In genomic region chr6:66096679-66097078, GRCh38 we compare ENCODE assay signal across 29 cellular contexts.
"Had no signal": no experiment of that assay in that cellular context is flagged by ENCODE, and none has a peak within 500 bp of the region (broad histone marks: within the 10 kb centered on the region; RNA-seq: fewer than 3 reads in every experiment).

No MANE protein-coding gene starts in this region.

- ATAC-seq: activated CD8-positive, alpha-beta memory T cell treated with anti-CD3 and anti-CD28 coated beads, Interleukin-2, amount 10 ng/mL, durations not matched to agents 7 days and 5 days; Panc1 had no signal

- DNase-seq: activated CD4-positive, alpha-beta memory T cell treated with anti-CD3 and anti-CD28 coated beads, Interleukin-2, amount 10 ng/mL, durations not matched to agents 7 days and 5 days; activated CD4-positive, alpha-beta T cell treated with anti-CD3 and anti-CD28 coated beads for 1 hour; activated CD4-positive, alpha-beta T cell treated with anti-CD3 and anti-CD28 coated beads for 48 hours; activated CD4-positive, CD25-positive, alpha-beta regulatory T cell; activated CD8-positive, alpha-beta memory T cell treated with anti-CD3 and anti-CD28 coated beads for 24 hours; activated CD8-positive, alpha-beta memory T cell treated with anti-CD3 and anti-CD28 coated beads, Interleukin-2, amount 10 ng/mL, durations not matched to agents 7 days and 5 days; activated CD8-positive, alpha-beta memory T cell treated with anti-CD3 and anti-CD28 coated beads, Interleukin-2, amount 50 U/mL, for 48 hours; activated effector memory CD4-positive, alpha-beta T cell treated with Interleukin-2 at 50 U/mL for 16 hours; activated naive CD4-positive, alpha-beta T cell treated with Interleukin-2 at 50 U/mL for 16 hours; activated naive CD8-positive, alpha-beta T cell treated with anti-CD3 and anti-CD28 coated beads, Interleukin-2, amount 10 ng/mL, durations not matched to agents 7 days and 5 days; activated T-cell treated with anti-CD3 and anti-CD28 coated beads, Interleukin-2, amount 50 U/mL, for 48 hours; amygdala; MM.1S; MV-4-11; NCI-H1092; NCI-H1436 treated with DMSO at 0.1 percent for 48 hours; NCI-H1694 treated with DMSO at 0.1 percent for 48 hours; NCI-H2029; NCI-H345; NCI-H524 treated with DMSO at 0.1 percent for 48 hours; SW 1271; T-helper 2 cell; T-helper 9 cell; WERI-Rb-1 had no signal

- H3K27me3 ChIP-seq: ascending aorta, cardiac muscle cell had no signal

- H3K4me1 ChIP-seq: ascending aorta had no signal

- H3K36me3 Mint-ChIP-seq: activated CD8-positive, alpha-beta memory T cell treated with anti-CD3 and anti-CD28 coated beads, Interleukin-2, amount 10 ng/mL, durations not matched to agents 7 days and 5 days; activated naive CD4-positive, alpha-beta T cell treated with anti-CD3 and anti-CD28 coated beads, Interleukin-2, amount 50 U/mL, for 24 hours; activated naive CD8-positive, alpha-beta T cell treated with anti-CD3 and anti-CD28 coated beads, Interleukin-2, amount 10 ng/mL, durations not matched to agents 7 days and 5 days had no signal

- H3K4me1 Mint-ChIP-seq: activated CD4-positive, alpha-beta memory T cell treated with anti-CD3 and anti-CD28 coated beads, Interleukin-2, amount 10 ng/mL, durations not matched to agents 7 days and 5 days; activated CD8-positive, alpha-beta memory T cell treated with anti-CD3 and anti-CD28 coated beads, Interleukin-2, amount 10 ng/mL, durations not matched to agents 7 days and 5 days; activated naive CD4-positive, alpha-beta T cell treated with anti-CD3 and anti-CD28 coated beads, Interleukin-2, amount 50 U/mL, for 24 hours; activated naive CD8-positive, alpha-beta T cell treated with anti-CD3 and anti-CD28 coated beads, Interleukin-2, amount 10 ng/mL, durations not matched to agents 7 days and 5 days had no signal

- H3K4me3 ChIP-seq: ascending aorta, cardiac muscle cell had no signal

- H3K4me3 Mint-ChIP-seq: activated CD4-positive, alpha-beta memory T cell treated with anti-CD3 and anti-CD28 coated beads, Interleukin-2, amount 10 ng/mL, durations not matched to agents 7 days and 5 days; activated CD8-positive, alpha-beta memory T cell treated with anti-CD3 and anti-CD28 coated beads, Interleukin-2, amount 10 ng/mL, durations not matched to agents 7 days and 5 days; activated naive CD4-positive, alpha-beta T cell treated with anti-CD3 and anti-CD28 coated beads, Interleukin-2, amount 50 U/mL, for 24 hours; activated naive CD8-positive, alpha-beta T cell treated with anti-CD3 and anti-CD28 coated beads, Interleukin-2, amount 10 ng/mL, durations not matched to agents 7 days and 5 days had no signal

- H3K9ac ChIP-seq: KMS-11 had no signal

- H3K4me2 ChIP-seq: KMS-11 had no signal

- H3K27ac Mint-ChIP-seq: activated CD4-positive, alpha-beta memory T cell treated with anti-CD3 and anti-CD28 coated beads, Interleukin-2, amount 10 ng/mL, durations not matched to agents 7 days and 5 days; activated CD8-positive, alpha-beta memory T cell treated with anti-CD3 and anti-CD28 coated beads, Interleukin-2, amount 10 ng/mL, durations not matched to agents 7 days and 5 days; activated naive CD4-positive, alpha-beta T cell treated with anti-CD3 and anti-CD28 coated beads, Interleukin-2, amount 50 U/mL, for 24 hours; activated naive CD8-positive, alpha-beta T cell treated with anti-CD3 and anti-CD28 coated beads, Interleukin-2, amount 10 ng/mL, durations not matched to agents 7 days and 5 days had no signal

- H3K9me3 ChIP-seq: ascending aorta had no signal

- H3K36me3 ChIP-seq: ascending aorta, cardiac muscle cell, WERI-Rb-1 had no signal

- H3K27ac ChIP-seq: ascending aorta, cardiac muscle cell, KMS-11, WERI-Rb-1 had no signal

- H3K27me3 Mint-ChIP-seq: activated CD4-positive, alpha-beta memory T cell treated with anti-CD3 and anti-CD28 coated beads, Interleukin-2, amount 10 ng/mL, durations not matched to agents 7 days and 5 days; activated CD8-positive, alpha-beta memory T cell treated with anti-CD3 and anti-CD28 coated beads, Interleukin-2, amount 10 ng/mL, durations not matched to agents 7 days and 5 days; activated naive CD4-positive, alpha-beta T cell treated with anti-CD3 and anti-CD28 coated beads, Interleukin-2, amount 50 U/mL, for 24 hours; activated naive CD8-positive, alpha-beta T cell treated with anti-CD3 and anti-CD28 coated beads, Interleukin-2, amount 10 ng/mL, durations not matched to agents 7 days and 5 days had no signal
